ENCODE assay signal across 1 cellular context in the genomic region with DNA sequence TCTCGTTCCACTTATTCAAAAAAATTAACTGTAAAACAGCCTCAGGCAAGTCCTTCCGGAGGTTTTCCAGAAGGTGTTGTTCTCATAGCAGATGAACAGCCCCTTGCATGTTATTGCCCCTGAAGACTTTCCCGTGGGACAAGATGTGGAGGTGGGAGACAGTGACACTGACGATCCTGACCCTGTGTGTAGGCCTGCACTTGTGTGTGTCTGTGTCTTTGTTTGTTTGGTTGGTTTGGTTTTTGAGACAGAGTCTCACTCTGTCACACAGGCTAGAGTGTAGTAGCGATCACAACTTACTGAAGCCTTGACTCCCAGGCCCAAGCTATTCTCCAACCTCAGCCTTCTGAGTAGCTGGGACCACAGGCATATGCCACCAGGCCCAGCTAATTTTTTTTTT.
TF ChIP-seq lines count a peak whose summit lies in the region.

No MANE protein-coding gene starts in this region.

TF ChIP-seq in K562, 482 proteins besides CTCF, POLR2A, EP300 and RAD21:
- TF ChIP-seq SREBF2 (CRISPR knock-in tag; IDR thresholded peaks at IDR 0.05) (no peak), SRF (CRISPR knock-in tag; IDR thresholded peaks at IDR 0.05) (no peak), CXXC5 (CRISPR knock-in tag; IDR thresholded peaks at IDR 0.05) (no peak)
